Comparison of ENCODE assay signal across 23 cellular contexts in the genomic region with DNA sequence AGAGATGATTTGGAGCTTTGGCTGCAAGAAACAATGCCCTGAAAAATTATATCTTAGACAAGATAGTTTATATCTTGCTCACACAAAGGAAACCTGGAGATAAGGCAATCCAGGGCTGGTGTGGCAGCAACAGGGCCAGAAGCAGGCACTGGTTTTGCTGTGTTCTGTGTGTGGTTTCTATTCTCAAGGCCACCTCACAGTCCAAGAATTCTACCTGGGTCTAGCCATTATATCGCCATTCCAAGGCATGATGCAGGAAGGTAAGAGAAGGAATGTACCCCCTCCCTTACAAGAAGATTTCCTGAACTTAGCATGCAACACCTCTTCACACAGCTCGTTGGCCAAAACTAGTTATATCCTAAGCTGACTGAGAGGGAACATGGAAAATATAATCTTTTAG.
"Had no signal": no experiment of that assay in that cellular context is flagged by ENCODE, and none has a peak within 500 bp of the region (broad histone marks: within the 10 kb centered on the region; RNA-seq: fewer than 3 reads in every experiment).

No MANE protein-coding gene starts in this region.

- H3K36me3 Mint-ChIP-seq: natural killer cell treated with Interleukin-12 subunit alpha and Interleukin-12 subunit beta and Interleukin-15 and Interleukin-18, amount 100 ng/mL, for 72 hours had no signal

- DNase-seq: heart right ventricle; left ventricle myocardium inferior; midbrain; mucosa of descending colon; naive thymus-derived CD4-positive, alpha-beta T cell; ovary; right lobe of liver; stimulated activated CD4-positive, alpha-beta T cell treated with anti-CD3 and anti-CD28 coated beads, Interleukin-12 subunit alpha, Interleukin-12 subunit beta, amount 100 ng/mL, for 4 hours; stimulated activated CD4-positive, alpha-beta T cell treated with anti-CD3 and anti-CD28 coated beads, Interleukin-15, amount 100 ng/mL, for 24 hours; stimulated activated CD4-positive, alpha-beta T cell treated with anti-CD3 and anti-CD28 coated beads, Interleukin-2, amount 100 ng/mL, for 24 hours; stimulated activated CD4-positive, alpha-beta T cell treated with anti-CD3 and anti-CD28 coated beads, Interleukin-4, amount 100 ng/mL, for 1 hour; stimulated activated naive B cell treated with anti-CD40 and anti-IgM and Interleukin-4, amounts not matched to agents 10 μg/mL and 1 μg/mL and 100 μg/mL, for 72 hours; stimulated activated naive CD8-positive, alpha-beta T cell treated with anti-CD3 and anti-CD28 coated beads, Interleukin-15, Interleukin-2, amounts not matched to agents 100 U/mL and 50 U/mL, for 24 hours; stomach; testis; thyroid gland; transverse colon; upper lobe of right lung had no signal

- H3K4me1 ChIP-seq: heart right ventricle, left ventricle myocardium inferior, right atrium auricular region, right lobe of liver, stomach, transverse colon, upper lobe of right lung had no signal

- H3K4me3 Mint-ChIP-seq: naive thymus-derived CD4-positive, alpha-beta T cell; natural killer cell treated with Interleukin-12 subunit alpha and Interleukin-12 subunit beta and Interleukin-15 and Interleukin-18, amount 100 ng/mL, for 72 hours; stimulated activated naive B cell treated with anti-CD40 and anti-IgM and Interleukin-4, amounts not matched to agents 10 μg/mL and 1 μg/mL and 100 μg/mL, for 72 hours had no signal

- H3K27ac Mint-ChIP-seq: naive thymus-derived CD4-positive, alpha-beta T cell; natural killer cell treated with Interleukin-12 subunit alpha and Interleukin-12 subunit beta and Interleukin-15 and Interleukin-18, amount 100 ng/mL, for 72 hours; progenitor cell of endocrine pancreas; stimulated activated naive B cell treated with anti-CD40 and anti-IgM and Interleukin-4, amounts not matched to agents 10 μg/mL and 1 μg/mL and 100 μg/mL, for 72 hours had no signal

- H3K27ac ChIP-seq: heart right ventricle, hepatocyte, left ventricle myocardium inferior, ovary, right atrium auricular region, right lobe of liver, stomach, testis, thyroid gland, transverse colon, upper lobe of right lung had no signal

- H3K4me2 ChIP-seq: hepatocyte had no signal

- ATAC-seq: heart right ventricle; mucosa of descending colon; naive thymus-derived CD4-positive, alpha-beta T cell; natural killer cell treated with Interleukin-12 subunit alpha and Interleukin-12 subunit beta and Interleukin-15 and Interleukin-18, amount 100 ng/mL, for 72 hours; right lobe of liver; stimulated activated naive B cell treated with anti-CD40 and anti-IgM and Interleukin-4, amounts not matched to agents 10 μg/mL and 1 μg/mL and 100 μg/mL, for 72 hours; stimulated activated naive CD8-positive, alpha-beta T cell treated with anti-CD3 and anti-CD28 coated beads, Interleukin-15, Interleukin-2, amounts not matched to agents 100 U/mL and 50 U/mL, for 24 hours; upper lobe of right lung had no signal

- H3K79me2 ChIP-seq: hepatocyte had no signal

- H3K36me3 ChIP-seq: heart right ventricle, left ventricle myocardium inferior, ovary, right atrium auricular region, right lobe of liver, stomach, thyroid gland, transverse colon, upper lobe of right lung had no signal

- H3K9me3 Mint-ChIP-seq: natural killer cell treated with Interleukin-12 subunit alpha and Interleukin-12 subunit beta and Interleukin-15 and Interleukin-18, amount 100 ng/mL, for 72 hours; stimulated activated naive B cell treated with anti-CD40 and anti-IgM and Interleukin-4, amounts not matched to agents 10 μg/mL and 1 μg/mL and 100 μg/mL, for 72 hours had no signal

- H3K9me3 ChIP-seq: mucosa of descending colon, ovary, right atrium auricular region, right lobe of liver, testis, thyroid gland, transverse colon, upper lobe of right lung had no signal

- H3K27me3 ChIP-seq: hepatocyte, ovary, right atrium auricular region, right lobe of liver, stomach, testis, thyroid gland, transverse colon, upper lobe of right lung had no signal

- H3K4me3 ChIP-seq: heart right ventricle, hepatocyte, left ventricle myocardium inferior, lung, mucosa of descending colon, ovary, right atrium auricular region, right lobe of liver, stomach, testis, thyroid gland, transverse colon, upper lobe of right lung had no signal

- H2AFZ ChIP-seq: hepatocyte had no signal

- H3K4me1 Mint-ChIP-seq: naive thymus-derived CD4-positive, alpha-beta T cell; stimulated activated naive B cell treated with anti-CD40 and anti-IgM and Interleukin-4, amounts not matched to agents 10 μg/mL and 1 μg/mL and 100 μg/mL, for 72 hours had no signal
